Comparison of ENCODE assay signal across 21 cellular contexts in the genomic region with DNA sequence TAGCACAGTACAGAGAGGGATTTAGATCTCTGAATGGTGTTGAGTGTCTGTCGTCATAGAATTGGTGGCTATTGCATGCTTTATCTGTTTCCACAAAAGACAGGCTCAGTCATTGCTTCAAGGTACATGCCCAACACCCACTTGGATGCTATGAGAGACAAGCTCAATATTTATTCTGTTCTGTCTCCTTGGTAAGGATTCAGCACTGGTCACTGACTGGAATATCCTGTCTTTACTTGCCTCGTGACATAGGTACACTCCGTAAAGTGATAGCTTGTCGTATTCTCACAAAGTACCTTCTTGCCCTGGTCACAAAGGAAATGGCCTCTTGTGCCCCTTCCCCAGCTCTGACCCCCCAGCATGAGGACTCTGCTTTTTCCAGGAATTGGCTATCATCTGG.
"Had no signal": no experiment of that assay in that cellular context is flagged by ENCODE, and none has a peak within 500 bp of the region (broad histone marks: within the 10 kb centered on the region; RNA-seq: fewer than 3 reads in every experiment).

No MANE protein-coding gene starts in this region.

- DNase-seq: effector CD4-positive, alpha-beta T cell; hypothalamus; immature natural killer cell; mesenchymal stem cell; mucosa of descending colon; naive B cell; psoas muscle; right cardiac atrium; sigmoid colon; stimulated activated CD4-positive, alpha-beta T cell treated with anti-CD3 and anti-CD28 coated beads, Interleukin-2, amount 100 ng/mL, for 24 hours; stimulated activated CD4-positive, alpha-beta T cell treated with anti-CD3 and anti-CD28 coated beads, Interleukin-4, amount 100 ng/mL, for 4 hours; stimulated activated naive CD8-positive, alpha-beta T cell treated with anti-CD3 and anti-CD28 coated beads, Interleukin-15, Interleukin-2, amounts not matched to agents 100 U/mL and 50 U/mL, for 24 hours; testis; tibial artery; upper lobe of left lung had no signal

- H3K4me1 Mint-ChIP-seq: central memory CD8-positive, alpha-beta T cell; immature natural killer cell; mesothelial cell of epicardium; neural crest cell; stimulated activated memory B cell treated with anti-CD40 and anti-IgM and Interleukin-4, amounts not matched to agents 10 μg/mL and 1 μg/mL and 100 μg/mL, for 72 hours had no signal

- H3K27ac Mint-ChIP-seq: immature natural killer cell; mesothelial cell of epicardium; natural killer cell treated with Interleukin-12 subunit alpha and Interleukin-12 subunit beta and Interleukin-15 and Interleukin-18, amount 100 ng/mL, for 72 hours; stimulated activated memory B cell treated with anti-CD40 and anti-IgM and Interleukin-4, amounts not matched to agents 10 μg/mL and 1 μg/mL and 100 μg/mL, for 72 hours had no signal

- H3K4me3 ChIP-seq: dorsolateral prefrontal cortex, mucosa of descending colon, psoas muscle, sigmoid colon, testis, tibial artery, upper lobe of left lung had no signal

- H3K4me3 Mint-ChIP-seq: central memory CD8-positive, alpha-beta T cell; immature natural killer cell; mesothelial cell of epicardium; naive B cell; natural killer cell treated with Interleukin-12 subunit alpha and Interleukin-12 subunit beta and Interleukin-15 and Interleukin-18, amount 100 ng/mL, for 72 hours; neural crest cell; stimulated activated memory B cell treated with anti-CD40 and anti-IgM and Interleukin-4, amounts not matched to agents 10 μg/mL and 1 μg/mL and 100 μg/mL, for 72 hours had no signal
